ENCODE assay signal across 1 cellular context in genomic region chr9:111900934-111901612, GRCh38.
TF ChIP-seq lines count a peak whose summit lies in the region.

No MANE protein-coding gene starts in this region.

TF ChIP-seq in K562, 482 proteins besides CTCF, POLR2A, EP300 and RAD21 (continued from another document):
- no peak for TF ChIP-seq EHMT2 (IDR thresholded peaks at IDR 0.05)
- no peak for TF ChIP-seq THAP7 (CRISPR knock-in tag; IDR thresholded peaks at IDR 0.05)
- no peak for TF ChIP-seq ZKSCAN8 (CRISPR knock-in tag; IDR thresholded peaks at IDR 0.05)
- TF ChIP-seq KLF10 (CRISPR knock-in tag; IDR thresholded peaks at IDR 0.05): no peak
- no peak for TF ChIP-seq SMARCB1 (IDR thresholded peaks at IDR 0.05; ENCODE audit: insufficient read length, low read depth)
- no peak for TF ChIP-seq KLF6 (CRISPR knock-in tag; IDR thresholded peaks at IDR 0.05; ENCODE audit: borderline replicate concordance)
- peak; percentile 92 for TF ChIP-seq ZNF316 (IDR thresholded peaks at IDR 0.05)
- peak; percentile 96 for TF ChIP-seq HMBOX1 (IDR thresholded peaks at IDR 0.05)
- peak; percentile 68; the same call in 1 of the 2 replicates for TF ChIP-seq KLF16 (IDR thresholded peaks at IDR 0.05)
- TF ChIP-seq PKNOX1 (IDR thresholded peaks at IDR 0.05): 0 out of 2 replicates have a peak, but pooled peaks have one; percentile 10
- TF ChIP-seq DNMT1 (IDR thresholded peaks at IDR 0.05): no peak
- TF ChIP-seq RB1 (IDR thresholded peaks at IDR 0.05; ENCODE audit: low read depth): no peak
- no peak for TF ChIP-seq ZBTB17 (CRISPR knock-in tag; IDR thresholded peaks at IDR 0.05)
- no peak for TF ChIP-seq BDP1 (IDR thresholded peaks at IDR 0.05; ENCODE audit: insufficient read depth, insufficient read length)
- TF ChIP-seq, protein P1, sequence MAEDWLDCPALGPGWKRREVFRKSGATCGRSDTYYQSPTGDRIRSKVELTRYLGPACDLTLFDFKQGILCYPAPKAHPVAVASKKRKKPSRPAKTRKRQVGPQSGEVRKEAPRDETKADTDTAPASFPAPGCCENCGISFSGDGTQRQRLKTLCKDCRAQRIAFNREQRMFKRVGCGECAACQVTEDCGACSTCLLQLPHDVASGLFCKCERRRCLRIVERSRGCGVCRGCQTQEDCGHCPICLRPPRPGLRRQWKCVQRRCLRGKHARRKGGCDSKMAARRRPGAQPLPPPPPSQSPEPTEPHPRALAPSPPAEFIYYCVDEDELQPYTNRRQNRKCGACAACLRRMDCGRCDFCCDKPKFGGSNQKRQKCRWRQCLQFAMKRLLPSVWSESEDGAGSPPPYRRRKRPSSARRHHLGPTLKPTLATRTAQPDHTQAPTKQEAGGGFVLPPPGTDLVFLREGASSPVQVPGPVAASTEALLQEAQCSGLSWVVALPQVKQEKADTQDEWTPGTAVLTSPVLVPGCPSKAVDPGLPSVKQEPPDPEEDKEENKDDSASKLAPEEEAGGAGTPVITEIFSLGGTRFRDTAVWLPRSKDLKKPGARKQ (CRISPR knock-in tag; IDR thresholded peaks at IDR 0.05): no peak
- TF ChIP-seq PTTG1 (tag; IDR thresholded peaks at IDR 0.05; ENCODE audit: low read depth): no peak
- TF ChIP-seq, protein P2, sequence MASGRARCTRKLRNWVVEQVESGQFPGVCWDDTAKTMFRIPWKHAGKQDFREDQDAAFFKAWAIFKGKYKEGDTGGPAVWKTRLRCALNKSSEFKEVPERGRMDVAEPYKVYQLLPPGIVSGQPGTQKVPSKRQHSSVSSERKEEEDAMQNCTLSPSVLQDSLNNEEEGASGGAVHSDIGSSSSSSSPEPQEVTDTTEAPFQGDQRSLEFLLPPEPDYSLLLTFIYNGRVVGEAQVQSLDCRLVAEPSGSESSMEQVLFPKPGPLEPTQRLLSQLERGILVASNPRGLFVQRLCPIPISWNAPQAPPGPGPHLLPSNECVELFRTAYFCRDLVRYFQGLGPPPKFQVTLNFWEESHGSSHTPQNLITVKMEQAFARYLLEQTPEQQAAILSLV (tag; IDR thresholded peaks at IDR 0.05): no peak
- TF ChIP-seq ZNF551 (CRISPR knock-in tag; IDR thresholded peaks at IDR 0.05): no peak
- no peak for TF ChIP-seq RNF2 (IDR thresholded peaks at IDR 0.05)
- TF ChIP-seq ZBTB43 (CRISPR knock-in tag; IDR thresholded peaks at IDR 0.05): no peak
- peak; percentile 26; the same call in 1 of the 2 replicates for TF ChIP-seq CREM (IDR thresholded peaks at IDR 0.05; ENCODE audit: low read depth)
- TF ChIP-seq SRF (CRISPR knock-in tag; IDR thresholded peaks at IDR 0.05): no peak
- TF ChIP-seq ZNF197 (CRISPR knock-in tag; IDR thresholded peaks at IDR 0.05; ENCODE audit: low read depth): no peak
- no peak for TF ChIP-seq MCM2 (IDR thresholded peaks at IDR 0.05; ENCODE audit: low read depth)
- no peak for TF ChIP-seq ZFPM2 (CRISPR knock-in tag; IDR thresholded peaks at IDR 0.05)
- TF ChIP-seq ZBTB2 (IDR thresholded peaks at IDR 0.05): peak; percentile 32; the same call in 1 of the 2 replicates
- TF ChIP-seq ZNF444 (CRISPR knock-in tag; IDR thresholded peaks at IDR 0.05): no peak
- TF ChIP-seq STAT5A (IDR thresholded peaks at IDR 0.05; ENCODE audit: borderline replicate concordance, low read length): peak; percentile 69
- TF ChIP-seq RBM22 (IDR thresholded peaks at IDR 0.05; ENCODE audit: low read depth, low read length, poor library complexity, severe bottlenecking): no peak
- TF ChIP-seq, protein P3, sequence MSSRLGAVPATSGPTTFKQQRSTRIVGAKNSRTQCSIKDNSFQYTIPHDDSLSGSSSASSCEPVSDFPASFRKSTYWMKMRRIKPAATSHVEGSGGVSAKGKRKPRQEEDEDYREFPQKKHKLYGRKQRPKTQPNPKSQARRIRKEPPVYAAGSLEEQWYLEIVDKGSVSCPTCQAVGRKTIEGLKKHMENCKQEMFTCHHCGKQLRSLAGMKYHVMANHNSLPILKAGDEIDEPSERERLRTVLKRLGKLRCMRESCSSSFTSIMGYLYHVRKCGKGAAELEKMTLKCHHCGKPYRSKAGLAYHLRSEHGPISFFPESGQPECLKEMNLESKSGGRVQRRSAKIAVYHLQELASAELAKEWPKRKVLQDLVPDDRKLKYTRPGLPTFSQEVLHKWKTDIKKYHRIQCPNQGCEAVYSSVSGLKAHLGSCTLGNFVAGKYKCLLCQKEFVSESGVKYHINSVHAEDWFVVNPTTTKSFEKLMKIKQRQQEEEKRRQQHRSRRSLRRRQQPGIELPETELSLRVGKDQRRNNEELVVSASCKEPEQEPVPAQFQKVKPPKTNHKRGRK (tag; IDR thresholded peaks at IDR 0.05): no peak
- TF ChIP-seq XRCC4 (IDR thresholded peaks at IDR 0.05; ENCODE audit: extremely low read depth, insufficient read depth, insufficient read length): no peak
- TF ChIP-seq FOS (IDR thresholded peaks at IDR 0.05; ENCODE audit: extremely low read depth, insufficient read length): no peak
- TF ChIP-seq MED1 (CRISPR knock-in tag; IDR thresholded peaks at IDR 0.05; ENCODE audit: borderline replicate concordance): no peak
- no peak for TF ChIP-seq PHTF2 (CRISPR knock-in tag; IDR thresholded peaks at IDR 0.05)
- TF ChIP-seq MAFG (tag; conservative IDR thresholded peaks at IDR 0.05): peak; percentile 86
- TF ChIP-seq NR2F6 (CRISPR knock-in tag; IDR thresholded peaks at IDR 0.05): no peak
- TF ChIP-seq KLF13 (tag; IDR thresholded peaks at IDR 0.05; ENCODE audit: borderline replicate concordance, low read depth): no peak
- TF ChIP-seq PCBP1 (IDR thresholded peaks at IDR 0.05; ENCODE audit: low read depth, low read length, poor library complexity, severe bottlenecking): no peak
- no peak for TF ChIP-seq CBX2 (IDR thresholded peaks at IDR 0.05; ENCODE audit: insufficient read depth, low read length, poor library complexity, severe bottlenecking)
- TF ChIP-seq CREBBP (IDR thresholded peaks at IDR 0.05; ENCODE audit: low read depth, low read length): no peak
- TF ChIP-seq, protein P4, sequence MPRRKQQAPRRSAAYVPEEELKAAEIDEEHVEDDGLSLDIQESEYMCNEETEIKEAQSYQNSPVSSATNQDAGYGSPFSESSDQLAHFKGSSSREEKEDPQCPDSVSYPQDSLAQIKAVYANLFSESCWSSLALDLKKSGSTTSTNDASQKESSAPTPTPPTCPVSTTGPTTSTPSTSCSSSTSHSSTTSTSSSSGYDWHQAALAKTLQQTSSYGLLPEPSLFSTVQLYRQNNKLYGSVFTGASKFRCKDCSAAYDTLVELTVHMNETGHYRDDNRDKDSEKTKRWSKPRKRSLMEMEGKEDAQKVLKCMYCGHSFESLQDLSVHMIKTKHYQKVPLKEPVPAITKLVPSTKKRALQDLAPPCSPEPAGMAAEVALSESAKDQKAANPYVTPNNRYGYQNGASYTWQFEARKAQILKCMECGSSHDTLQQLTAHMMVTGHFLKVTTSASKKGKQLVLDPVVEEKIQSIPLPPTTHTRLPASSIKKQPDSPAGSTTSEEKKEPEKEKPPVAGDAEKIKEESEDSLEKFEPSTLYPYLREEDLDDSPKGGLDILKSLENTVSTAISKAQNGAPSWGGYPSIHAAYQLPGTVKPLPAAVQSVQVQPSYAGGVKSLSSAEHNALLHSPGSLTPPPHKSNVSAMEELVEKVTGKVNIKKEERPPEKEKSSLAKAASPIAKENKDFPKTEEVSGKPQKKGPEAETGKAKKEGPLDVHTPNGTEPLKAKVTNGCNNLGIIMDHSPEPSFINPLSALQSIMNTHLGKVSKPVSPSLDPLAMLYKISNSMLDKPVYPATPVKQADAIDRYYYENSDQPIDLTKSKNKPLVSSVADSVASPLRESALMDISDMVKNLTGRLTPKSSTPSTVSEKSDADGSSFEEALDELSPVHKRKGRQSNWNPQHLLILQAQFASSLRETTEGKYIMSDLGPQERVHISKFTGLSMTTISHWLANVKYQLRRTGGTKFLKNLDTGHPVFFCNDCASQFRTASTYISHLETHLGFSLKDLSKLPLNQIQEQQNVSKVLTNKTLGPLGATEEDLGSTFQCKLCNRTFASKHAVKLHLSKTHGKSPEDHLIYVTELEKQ (CRISPR knock-in tag; IDR thresholded peaks at IDR 0.05): no peak
- TF ChIP-seq RHOXF2B (CRISPR knock-in tag; conservative IDR thresholded peaks at IDR 0.05): no peak
- peak; percentile 93 for TF ChIP-seq DPF2 (IDR thresholded peaks at IDR 0.05)
- TF ChIP-seq ZFP36 (IDR thresholded peaks at IDR 0.05; ENCODE audit: low read depth, low read length, partially characterized antibody): no peak
- no peak for TF ChIP-seq RBM17 (IDR thresholded peaks at IDR 0.05; ENCODE audit: borderline replicate concordance, low read depth, low read length)
- TF ChIP-seq ZNF707 (CRISPR knock-in tag; conservative IDR thresholded peaks at IDR 0.05): no peak
- TF ChIP-seq GABPB1 (CRISPR knock-in tag; IDR thresholded peaks at IDR 0.05): no peak
- no peak for TF ChIP-seq MEF2D (tag; conservative IDR thresholded peaks at IDR 0.05; ENCODE audit: low read depth)
- TF ChIP-seq ZNF133 (CRISPR knock-in tag; IDR thresholded peaks at IDR 0.05): no peak
- TF ChIP-seq ZC3H8 (IDR thresholded peaks at IDR 0.05): no peak
- TF ChIP-seq ZNF121 (CRISPR knock-in tag; conservative IDR thresholded peaks at IDR 0.05): no peak
- no peak for TF ChIP-seq GTF2A2 (tag; IDR thresholded peaks at IDR 0.05)
- no peak for TF ChIP-seq SRSF7 (optimal IDR thresholded peaks at IDR 0.05; ENCODE audit: low read depth, low read length)
- TF ChIP-seq RUNX1 (IDR thresholded peaks at IDR 0.05; ENCODE audit: low read depth): no peak
- TF ChIP-seq, protein P5, sequence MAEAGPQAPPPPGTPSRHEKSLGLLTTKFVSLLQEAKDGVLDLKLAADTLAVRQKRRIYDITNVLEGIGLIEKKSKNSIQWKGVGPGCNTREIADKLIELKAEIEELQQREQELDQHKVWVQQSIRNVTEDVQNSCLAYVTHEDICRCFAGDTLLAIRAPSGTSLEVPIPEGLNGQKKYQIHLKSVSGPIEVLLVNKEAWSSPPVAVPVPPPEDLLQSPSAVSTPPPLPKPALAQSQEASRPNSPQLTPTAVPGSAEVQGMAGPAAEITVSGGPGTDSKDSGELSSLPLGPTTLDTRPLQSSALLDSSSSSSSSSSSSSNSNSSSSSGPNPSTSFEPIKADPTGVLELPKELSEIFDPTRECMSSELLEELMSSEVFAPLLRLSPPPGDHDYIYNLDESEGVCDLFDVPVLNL (CRISPR knock-in tag; IDR thresholded peaks at IDR 0.05; ENCODE audit: low read depth): no peak
- TF ChIP-seq ZC3H4 (CRISPR knock-in tag; IDR thresholded peaks at IDR 0.05; ENCODE audit: borderline replicate concordance): no peak
- TF ChIP-seq SP2 (IDR thresholded peaks at IDR 0.05; ENCODE audit: extremely low read depth, low read depth, low read length, poor library complexity, severe bottlenecking): no peak
- peak; percentile 89 for TF ChIP-seq C11orf30 (IDR thresholded peaks at IDR 0.05; ENCODE audit: low read depth)
- no peak for TF ChIP-seq XRCC3 (IDR thresholded peaks at IDR 0.05)
- no peak for TF ChIP-seq ZNF347 (CRISPR knock-in tag; IDR thresholded peaks at IDR 0.05; ENCODE audit: low read depth)
- TF ChIP-seq TARDBP (IDR thresholded peaks at IDR 0.05): no peak
TF ChIP-seq in K562: peak in this region for 56.
